Comparison of ENCODE assay signal across 8 cellular contexts in the genomic region with DNA sequence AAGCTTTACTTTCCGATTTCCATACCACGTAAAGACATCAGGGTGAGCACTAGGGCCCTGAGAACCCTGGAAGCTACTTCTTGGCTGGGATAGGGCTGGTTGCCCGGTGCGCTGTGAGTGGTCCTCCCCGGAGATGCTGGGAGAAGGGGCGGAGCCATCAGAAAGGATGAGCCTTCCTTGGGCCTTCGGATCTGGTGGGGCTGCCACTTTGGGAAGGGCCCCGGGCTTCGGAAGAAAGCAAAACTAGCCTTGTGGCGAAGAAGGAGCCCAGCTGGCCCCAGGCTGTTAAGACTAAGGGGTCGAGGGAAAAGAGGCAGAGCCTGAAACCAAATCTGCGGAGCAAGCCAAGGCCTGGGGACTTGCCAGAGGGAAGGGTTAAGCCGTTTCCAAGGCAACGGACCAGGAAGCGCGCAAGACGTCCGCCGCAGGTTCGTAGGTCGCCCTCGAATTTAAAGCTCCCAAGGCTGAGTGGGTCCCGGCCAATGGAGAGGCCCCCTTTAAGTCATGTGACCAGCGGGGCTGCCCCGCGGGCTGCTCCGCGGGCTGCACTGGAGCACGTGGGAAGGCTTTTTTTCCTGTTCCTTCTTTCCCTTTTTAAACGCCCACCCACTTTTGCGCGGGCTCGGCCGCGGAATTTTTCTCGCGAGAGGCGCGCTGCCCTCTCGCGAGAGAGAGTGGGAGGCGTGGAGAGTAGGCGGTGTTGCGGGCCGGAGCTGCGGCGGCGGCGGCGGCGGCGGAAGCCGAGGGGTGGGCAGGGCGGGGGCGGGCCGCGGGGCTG. TPM values are rescaled to one million over a fixed set of nuclear protein-coding genes. Genes with fewer than 3 reads are reported as not detected.
DNase-seq lines count a peak whose midpoint lies in the region; ATAC-seq, FAIRE-seq and TF ChIP-seq lines count a peak whose summit lies in the region.

No MANE protein-coding gene starts in this region.

- peak overlapping the region; percentile 99 for H3K4me3 Mint-ChIP-seq in neural crest cell

- no peak for TF ChIP-seq POLR2A in stomach (IDR thresholded peaks at IDR 0.05)

- H3K27ac ChIP-seq in MM.1S (ENCODE audit: low read length), result peak overlapping the region; percentile 74; the same call in 1 of the 2 replicates
- peak overlapping the region; percentile 38 for H3K27ac ChIP-seq in foreskin keratinocyte
- peak overlapping the region; percentile 63 to 94 (median 92) for H3K27ac ChIP-seq in stomach

- H3K79me2 ChIP-seq in MM.1S (ENCODE audit: low read length), result peaks cover 28% of the 10 kb centered on the region

- ATAC-seq in foreskin keratinocyte, result peak; percentile 89

- TF ChIP-seq CTCF in MM.1S (IDR thresholded peaks at IDR 0.05; ENCODE audit: low read length) (no peak), foreskin keratinocyte (conservative IDR thresholded peaks at IDR 0.05) (no peak), neural crest cell (conservative IDR thresholded peaks at IDR 0.05) (no peak), stomach (IDR thresholded peaks at IDR 0.05) (no peak)

- FAIRE-seq in G401.6 (lab: Jason Lieb, UNC), result peak; percentile 97

- H3K27ac Mint-ChIP-seq in neural crest cell (ENCODE audit: unreplicated experiment), result peak overlapping the region; percentile 98

- H3K4me3 ChIP-seq in MM.1S (ENCODE audit: low read length), result peak overlapping the region; percentile 70
- H3K4me3 ChIP-seq in stomach, result peak overlapping the region; percentile 83 to 94 (median 91)

- H3K27me3 ChIP-seq in MM.1S (replicated peaks; ENCODE audit: insufficient read depth, low read length) (no peaks in the 10 kb centered on the region), foreskin keratinocyte (no peaks in the 10 kb centered on the region), stomach (no peaks in the 10 kb centered on the region)

- H3K9me3 ChIP-seq in MM.1S (replicated peaks; ENCODE audit: insufficient read depth, low read length) (no peaks in the 10 kb centered on the region), stomach (no peaks in the 10 kb centered on the region)

- intact Hi-C loops in stomach (cut with DNase I; ENCODE audit: low total_unique reads), result no loop called here

- WGBS in stomach, 5 donors, result 4 to 5% (median 5%) methylated on average over 35 to 55 of the region's 57 CpGs

- peak overlapping the region; percentile 83 for H3K4me2 ChIP-seq in MM.1S (ENCODE audit: low read depth, low read length)

- peak overlapping the region; percentile 82 for H2AFZ ChIP-seq in MM.1S (ENCODE audit: low read length)

- H3K27me3 Mint-ChIP-seq in neural crest cell (ENCODE audit: low read depth), result no peaks in the 10 kb centered on the region

- no peaks in the 10 kb centered on the region for H3K36me3 ChIP-seq in MM.1S (replicated peaks; ENCODE audit: insufficient read depth, low read length)
- H3K36me3 ChIP-seq in stomach, result no peaks in the 10 kb centered on the region

- H3K36me3 Mint-ChIP-seq in neural crest cell (ENCODE audit: low read depth), result peaks cover 21% of the 10 kb centered on the region

- no peaks in the 10 kb centered on the region for H4K20me1 ChIP-seq in MM.1S (ENCODE audit: insufficient read depth, low read length)

- H3F3A ChIP-seq in MM.1S (ENCODE audit: insufficient read depth, low read length), result 0 out of 2 replicates have a peak, but pooled peaks cover 6% of the 10 kb centered on the region

- peaks cover 14% of the 10 kb centered on the region; the same call in 1 of the 2 replicates for H3K4me1 ChIP-seq in MM.1S (ENCODE audit: low read length)
- peaks cover 3% of the 10 kb centered on the region for H3K4me1 ChIP-seq in foreskin keratinocyte
- H3K4me1 ChIP-seq in stomach, result peaks cover 7 to 47% (median 37%) of the 10 kb centered on the region in 4 donors

- peaks cover 34% of the 10 kb centered on the region for H3K4me1 Mint-ChIP-seq in neural crest cell

- H3K9me3 Mint-ChIP-seq in neural crest cell, result peaks cover 13% of the 10 kb centered on the region

- no peak for TF ChIP-seq EP300 in stomach (IDR thresholded peaks at IDR 0.05)

- no peaks in the 10 kb centered on the region for H3K9me2 ChIP-seq in MM.1S (replicated peaks; ENCODE audit: insufficient read depth, low read length)

- peak; percentile 99 for DNase-seq in HCEC 1CT
- DNase-seq in MM.1S, result peak; percentile 93
- DNase-seq in SIG-M5 (lab: John Stamatoyannopoulos, UW), result peak; percentile 88
- peak; percentile 87 for DNase-seq in activated gamma-delta T cell treated with anti-CD3 and anti-CD28 coated beads, Interleukin-2, amount 50 U/mL, for 16 hours (ENCODE audit: low read depth)
- DNase-seq in foreskin keratinocyte, result peak; percentile 92 to 94
- peak; percentile 82 for DNase-seq in neural crest cell (ENCODE audit: low read depth, low spot score)
- peak; percentile 90 for DNase-seq in stomach

- peak overlapping the region; percentile 75 for H3K9ac ChIP-seq in MM.1S (ENCODE audit: low read length)

RNA-seq across cellular contexts. Expression of a gene that starts 0.4 kb away (rescaled TPM):
- total RNA-seq in foreskin keratinocyte (21.9 and 22.5 TPM in 2 replicates), neural crest cell (27.4 and 28.6 TPM in 2 replicates), stomach (10 to 100 TPM; 13.4 to 58.0 (median 30.0) TPM)
- polyA plus RNA-seq in foreskin keratinocyte (2.7 and 3.0 TPM in 2 replicates), stomach (1 to 10 TPM; 2.8 to 6.1 (median 4.8) TPM)

Comparison
In these comparisons a context has a peak if more than half of its experiments do, and no peak if none do; other contexts are left out.
1. Peak in every context shown above with its lines: DNase-seq, ATAC-seq, H3K4me3 ChIP-seq and H3K27ac ChIP-seq.
2. H3K27ac ChIP-seq: peak in every context shown above with its lines; median percentile 92 in stomach; 74 in MM.1S; 38 in foreskin keratinocyte.